ENCODE assay signal across 9 cellular contexts in the genomic region with DNA sequence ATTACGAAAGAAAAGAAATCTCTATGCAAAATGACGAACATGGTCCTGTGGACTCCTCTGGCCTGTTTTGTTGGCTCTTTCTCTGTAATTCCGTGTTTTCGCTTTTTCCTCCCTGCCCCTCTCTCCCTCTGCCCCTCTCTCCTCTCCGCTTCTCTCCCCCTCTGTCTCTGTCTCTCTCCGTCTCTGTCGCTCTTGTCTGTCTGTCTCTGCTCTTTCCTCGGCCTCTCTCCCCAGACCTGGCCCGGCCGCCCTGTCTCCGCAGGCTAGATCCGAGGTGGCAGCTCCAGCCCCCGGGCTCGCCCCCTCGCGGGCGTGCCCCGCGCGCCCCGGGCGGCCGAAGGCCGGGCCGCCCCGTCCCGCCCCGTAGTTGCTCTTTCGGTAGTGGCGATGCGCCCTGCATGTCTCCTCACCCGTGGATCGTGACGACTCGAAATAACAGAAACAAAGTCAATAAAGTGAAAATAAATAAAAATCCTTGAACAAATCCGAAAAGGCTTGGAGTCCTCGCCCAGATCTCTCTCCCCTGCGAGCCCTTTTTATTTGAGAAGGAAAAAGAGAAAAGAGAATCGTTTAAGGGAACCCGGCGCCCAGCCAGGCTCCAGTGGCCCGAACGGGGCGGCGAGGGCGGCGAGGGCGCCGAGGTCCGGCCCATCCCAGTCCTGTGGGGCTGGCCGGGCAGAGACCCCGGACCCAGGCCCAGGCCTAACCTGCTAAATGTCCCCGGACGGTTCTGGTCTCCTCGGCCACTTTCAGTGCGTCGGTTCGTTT.
A peak's percentile ranks its signal among the peaks of the same experiment; 100 is the strongest.
DNase-seq lines count a peak whose midpoint lies in the region; ATAC-seq, FAIRE-seq and TF ChIP-seq lines count a peak whose summit lies in the region.
"Had no signal": no experiment of that assay in that cellular context is flagged by ENCODE, and none has a peak within 500 bp of the region (broad histone marks: within the 10 kb centered on the region; RNA-seq: fewer than 3 reads in every experiment).

No MANE protein-coding gene starts in this region.

- H3K27me3 ChIP-seq in K562 (ENCODE audit: control insufficient read depth in 2 of 2, insufficient read depth in 2 of 2, low read length in 2 of 2) (peaks cover 0 to 47% of the 10 kb centered on the region in 2 experiments; a peak in 2 of 5 replicates), vagina (peaks cover 24% of the 10 kb centered on the region)

- H3K27ac ChIP-seq in K562 (ENCODE audit: extremely low read depth, low read depth, low read length) (no peak overlapping the region), mesodermal cell (ENCODE audit: low read depth, low read length, severe bottlenecking) (no peak overlapping the region), vagina (no peak overlapping the region)

- no peak for DNase-seq in Right ventricle myocardium superior
- no peak for DNase-seq in Right ventricle myocardium inferior (ENCODE audit: missing footprints)
- DNase-seq in K562 (ENCODE audit: extremely low read depth in 1 of 4, low spot score in 3 of 4): peak in 3 of 4 experiments; percentile 21 to 49 (median 36)
- no peak for DNase-seq in vagina (ENCODE audit: extremely low spot score in 2 of 2)
- DNase-seq in ureter (ENCODE audit: low spot score): no peak
- DNase-seq: DND-41 had no signal

- no peaks in the 10 kb centered on the region for H4K20me1 ChIP-seq in K562 (replicated peaks; ENCODE audit: control insufficient read depth, insufficient read depth, low read length)

- H3K9ac ChIP-seq in K562 (ENCODE audit: insufficient read depth in 1 of 2, low read depth in 2 of 2, low read length in 2 of 2): no peak overlapping the region

- CTCF ChIA-PET in K562 (lab: Yijun Ruan, JAX; ENCODE audit: low intra/inter-chr PET ratio): interaction anchor here (0.5 kb wide), 1 partner anchor 101 kb away, joined by 3 read pairs; no protein-coding TSS in a partner anchor

- no peak for TF ChIP-seq CTCF in K562 (IDR thresholded peaks at IDR 0.05 in 2 of 3, conservative IDR thresholded peaks at IDR 0.05 in 1 of 3; ENCODE audit: insufficient read depth in 2 of 3, low read depth in 1 of 3, low read length in 3 of 3)
- TF ChIP-seq CTCF in vagina (IDR thresholded peaks at IDR 0.05): no peak

- H3K4me3 ChIP-seq in K562: no peak overlapping the region
- peak overlapping the region; percentile 33 for H3K4me3 ChIP-seq in mesodermal cell (ENCODE audit: extremely low read depth, insufficient read depth, low read length, poor library complexity, severe bottlenecking)
- H3K4me3 ChIP-seq in vagina: peak overlapping the region; percentile 32 to 50

- H3K4me1 ChIP-seq in K562 (replicated peaks in 1 of 2; ENCODE audit: control insufficient read depth in 2 of 2, insufficient read depth in 2 of 2, low read length in 2 of 2) (peaks cover 0 to 37% of the 10 kb centered on the region in 2 experiments; a peak in 2 of 5 replicates), mesodermal cell (ENCODE audit: control insufficient read depth, insufficient read depth, low read length, poor library complexity, severe bottlenecking) (peaks cover 29% of the 10 kb centered on the region), vagina (peaks cover 36% of the 10 kb centered on the region)

- 21% methylated on average over 23 of the region's 58 CpGs for WGBS in K562 (ENCODE audit: insufficient coverage, low coverage, missing lambda C conversion rate)
- 5 to 6% methylated on average over 21 to 23 of the region's 58 CpGs for WGBS in mesodermal cell (ENCODE audit: insufficient coverage in 2 of 2), 2 experiments

- no peaks in the 10 kb centered on the region for H3K9me1 ChIP-seq in K562 (ENCODE audit: control insufficient read depth, insufficient read depth, low read length)

- no TSS peak for BruUV-seq in K562 (replicated peaks; lab: Mats Ljungman, UMichigan)

- H3K9me3 ChIP-seq in K562 (replicated peaks; ENCODE audit: control insufficient read depth, insufficient read depth, low read depth, low read length) (no peaks in the 10 kb centered on the region), mesodermal cell (ENCODE audit: control insufficient read depth, low read length) (no peaks in the 10 kb centered on the region), vagina (no peaks in the 10 kb centered on the region)

- no peaks in the 10 kb centered on the region for H3K79me2 ChIP-seq in K562 (ENCODE audit: control insufficient read depth, insufficient read depth, low read length)

- TF ChIP-seq RAD21 in K562 (CRISPR knock-in tag; conservative IDR thresholded peaks at IDR 0.05 in 1 of 2, IDR thresholded peaks at IDR 0.05 in 1 of 2): no peak

- peak overlapping the region; percentile 52 for H3K4me2 ChIP-seq in K562 (ENCODE audit: insufficient read depth, low read length)

- TF ChIP-seq EP300 in K562 (IDR thresholded peaks at IDR 0.05; ENCODE audit: low read length): no peak

- TF ChIP-seq POLR2A in K562 (conservative IDR thresholded peaks at IDR 0.05): no peak
- no peak for TF ChIP-seq POLR2A in vagina (IDR thresholded peaks at IDR 0.05)

- H2AFZ ChIP-seq in K562 (ENCODE audit: low read depth, low read length): 0 out of 2 replicates have a peak overlapping the region, but pooled peaks have one; percentile 45

- no peaks in the 10 kb centered on the region for H3K36me3 ChIP-seq in K562 (ENCODE audit: control insufficient read depth, insufficient read depth, low read length)
- no peaks in the 10 kb centered on the region for H3K36me3 ChIP-seq in mesodermal cell (ENCODE audit: control insufficient read depth, insufficient read depth, low read length)
- no peaks in the 10 kb centered on the region for H3K36me3 ChIP-seq in vagina

- ATAC-seq in Right ventricle myocardium superior (ENCODE audit: poor library complexity): peak; percentile 22
- ATAC-seq in Right ventricle myocardium inferior: no peak
- ATAC-seq in K562: peak; percentile 36; the same call in 2 of the 3 replicates
- ATAC-seq in GM19035 (IDR thresholded peaks at IDR 0.05; ENCODE audit: unreplicated experiment): no peak
- ATAC-seq in HG03095 (IDR thresholded peaks at IDR 0.05; ENCODE audit: unreplicated experiment): no peak

- in situ Hi-C loops in K562 (cut with MboI): no loop called here

- POLR2A ChIA-PET in K562 (lab: Yijun Ruan, JAX): no interaction called here

- intact Hi-C loops in Right ventricle myocardium superior (cut with DNase I) (no loop called here), Right ventricle myocardium inferior (cut with DNase I) (no loop called here), K562 (cut with micrococcal nuclease) (no loop called here), vagina (cut with DNase I) (no loop called here)

- no peak for FAIRE-seq in K562 (lab: Jason Lieb, UNC)

TF ChIP-seq in K562, 482 proteins besides CTCF, POLR2A, EP300 and RAD21:
- TF ChIP-seq NR2F6 (CRISPR knock-in tag; IDR thresholded peaks at IDR 0.05) (no peak), ZSCAN29 (IDR thresholded peaks at IDR 0.05) (no peak), ZNF696 (CRISPR knock-in tag; conservative IDR thresholded peaks at IDR 0.05) (no peak)
- TF ChIP-seq, protein P1, sequence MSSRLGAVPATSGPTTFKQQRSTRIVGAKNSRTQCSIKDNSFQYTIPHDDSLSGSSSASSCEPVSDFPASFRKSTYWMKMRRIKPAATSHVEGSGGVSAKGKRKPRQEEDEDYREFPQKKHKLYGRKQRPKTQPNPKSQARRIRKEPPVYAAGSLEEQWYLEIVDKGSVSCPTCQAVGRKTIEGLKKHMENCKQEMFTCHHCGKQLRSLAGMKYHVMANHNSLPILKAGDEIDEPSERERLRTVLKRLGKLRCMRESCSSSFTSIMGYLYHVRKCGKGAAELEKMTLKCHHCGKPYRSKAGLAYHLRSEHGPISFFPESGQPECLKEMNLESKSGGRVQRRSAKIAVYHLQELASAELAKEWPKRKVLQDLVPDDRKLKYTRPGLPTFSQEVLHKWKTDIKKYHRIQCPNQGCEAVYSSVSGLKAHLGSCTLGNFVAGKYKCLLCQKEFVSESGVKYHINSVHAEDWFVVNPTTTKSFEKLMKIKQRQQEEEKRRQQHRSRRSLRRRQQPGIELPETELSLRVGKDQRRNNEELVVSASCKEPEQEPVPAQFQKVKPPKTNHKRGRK (tag; IDR thresholded peaks at IDR 0.05): peak; percentile 57; the same call in 1 of the 2 replicates

Comparison
In these comparisons a context has a peak if more than half of its experiments do, and no peak if none do; other contexts are left out.
1. ATAC-seq: peak in Right ventricle myocardium superior (single experiment) and K562 (single experiment); none in Right ventricle myocardium inferior (single experiment), GM19035 (single experiment) and HG03095 (single experiment).
2. DNase-seq: peak in K562 (3 of 4); none in Right ventricle myocardium superior (single experiment), Right ventricle myocardium inferior (single experiment), vagina (0 of 2) and ureter (single experiment).